In genomic region chr4:188016754-188017153, GRCh38 we compare ENCODE assay signal across 17 cellular contexts. TPM values are rescaled to one million over a fixed set of nuclear protein-coding genes. Genes with fewer than 3 reads are reported as not detected.
"Had no signal": no experiment of that assay in that cellular context is flagged by ENCODE, and none has a peak within 500 bp of the region (broad histone marks: within the 10 kb centered on the region; RNA-seq: fewer than 3 reads in every experiment).

No MANE protein-coding gene starts in this region.

- H3K9ac ChIP-seq: parathyroid adenoma had no signal

- FAIRE-seq: bronchial epithelial cell had no signal

- H2AFZ ChIP-seq: parathyroid adenoma had no signal

- H3K27me3 ChIP-seq: ascending aorta, gastroesophageal sphincter, tibial artery had no signal

- H3K4me1 Mint-ChIP-seq: activated naive CD8-positive, alpha-beta T cell treated with anti-CD3 and anti-CD28 coated beads, Interleukin-2, amount 50 U/mL, for 24 hours had no signal

- H3K4me3 Mint-ChIP-seq: activated naive CD4-positive, alpha-beta T cell treated with anti-CD3 and anti-CD28 coated beads for 36 hours; activated naive CD8-positive, alpha-beta T cell treated with anti-CD3 and anti-CD28 coated beads, Interleukin-2, amount 50 U/mL, for 24 hours; activated T-helper 1 cell treated with anti-CD3 and anti-CD28 coated beads, Interleukin-12 subunit alpha, Interleukin-12 subunit beta, Interleukin-2, Interleukin-4 antibody, amounts not matched to agents 30 ng/mL and 10 ng/mL and 1 ng/mL, durations not matched to agents 14 hours and 24 hours and 36 hours had no signal

- ATAC-seq: activated naive CD8-positive, alpha-beta T cell treated with anti-CD3 and anti-CD28 coated beads, Interleukin-2, amount 50 U/mL, for 24 hours; gastroesophageal sphincter; heart right ventricle had no signal

- DNase-seq: activated CD4-positive, alpha-beta T cell treated with anti-CD3 and anti-CD28 coated beads, Interleukin-2, amount 50 U/mL, for 1 hour; activated naive CD4-positive, alpha-beta T cell treated with anti-CD3 and anti-CD28 coated beads for 36 hours; activated naive CD8-positive, alpha-beta T cell treated with anti-CD3 and anti-CD28 coated beads, Interleukin-2, amount 50 U/mL, for 24 hours; heart right ventricle; kidney glomerular epithelial cell; retina; stimulated activated CD4-positive, alpha-beta T cell treated with anti-CD3 and anti-CD28 coated beads, Interleukin-4, amount 100 ng/mL, for 24 hours; stimulated activated naive CD4-positive, alpha-beta T cell; tibial artery had no signal

- H3K36me3 ChIP-seq: ascending aorta, gastroesophageal sphincter, heart right ventricle, tibial artery had no signal

- H3K4me3 ChIP-seq: ascending aorta, gastroesophageal sphincter, heart right ventricle, tibial artery had no signal

- H3K27me3 Mint-ChIP-seq: activated naive CD8-positive, alpha-beta T cell treated with anti-CD3 and anti-CD28 coated beads, Interleukin-2, amount 50 U/mL, for 24 hours had no signal

- H3K9me3 ChIP-seq: ascending aorta, gastroesophageal sphincter, tibial artery had no signal

- H3K27ac ChIP-seq: ascending aorta, gastroesophageal sphincter, heart right ventricle, parathyroid adenoma, tibial artery had no signal

- H3K4me1 ChIP-seq: ascending aorta, gastroesophageal sphincter, heart right ventricle, parathyroid adenoma, tibial artery had no signal

- H3K27ac Mint-ChIP-seq: activated naive CD4-positive, alpha-beta T cell treated with anti-CD3 and anti-CD28 coated beads for 36 hours; activated naive CD8-positive, alpha-beta T cell treated with anti-CD3 and anti-CD28 coated beads, Interleukin-2, amount 50 U/mL, for 24 hours; activated T-helper 1 cell treated with anti-CD3 and anti-CD28 coated beads, Interleukin-12 subunit alpha, Interleukin-12 subunit beta, Interleukin-2, Interleukin-4 antibody, amounts not matched to agents 30 ng/mL and 10 ng/mL and 1 ng/mL, durations not matched to agents 14 hours and 24 hours and 36 hours had no signal

- H3K79me2 ChIP-seq: parathyroid adenoma had no signal

RNA-seq across cellular contexts. Expression of gene ZFP42, which starts 21.2 kb away (rescaled TPM):
- total RNA-seq: activated CD8-positive, alpha-beta memory T cell treated with anti-CD3 and anti-CD28 coated beads for 36 hours; activated naive CD4-positive, alpha-beta T cell treated with anti-CD3 and anti-CD28 coated beads for 36 hours; ascending aorta; gastroesophageal sphincter; liver; subcutaneous adipose tissue had no signal
- polyA plus RNA-seq: heart right ventricle, liver had no signal
